ENCODE assay signal across 7 cellular contexts in genomic region chr3:9500108-9501050, GRCh38. TPM values are rescaled to one million over a fixed set of nuclear protein-coding genes. Genes with fewer than 3 reads are reported as not detected.
DNase-seq lines count a peak whose midpoint lies in the region; TF ChIP-seq lines count a peak whose summit lies in the region.

No MANE protein-coding gene starts in this region.

- peaks cover 6% of the 10 kb centered on the region for H3K4me1 Mint-ChIP-seq in chondrocyte (ENCODE audit: low read depth)

- peak; percentile 73 for DNase-seq in GM13977 (ENCODE audit: low spot score)
- DNase-seq in Jurkat, Clone E6-1 (ENCODE audit: low read depth, low spot score): peak; percentile 16
- peak; percentile 8 to 45 (median 38) for DNase-seq in activated CD4-positive, CD25-positive, alpha-beta regulatory T cell (lab: John Stamatoyannopoulos, UW)
- DNase-seq in chondrocyte (ENCODE audit: low spot score): no peak
- peak; percentile 49 to 62 for DNase-seq in stimulated activated CD8-positive, alpha-beta memory T cell treated with anti-CD3 and anti-CD28 coated beads, Interleukin-15, amount 100 ng/mL, for 48 hours (ENCODE audit: low read depth in 2 of 2)
- no peak for DNase-seq in NCI-H2107 (lab: John Stamatoyannopoulos, UW)

- H3K4me1 ChIP-seq in liver (ENCODE audit: control insufficient read depth in 4 of 4, insufficient read depth in 4 of 4, low read length in 3 of 4): peaks cover 0 to 8% (median 2%) of the 10 kb centered on the region in 4 donors

- H3K27ac ChIP-seq in liver (ENCODE audit: low read depth in 1 of 2, low read length in 2 of 2): no peak overlapping the region

- peaks cover 15% of the 10 kb centered on the region for H3K27me3 Mint-ChIP-seq in chondrocyte (ENCODE audit: low read depth)

- no peaks in the 10 kb centered on the region for H3K36me3 Mint-ChIP-seq in chondrocyte (ENCODE audit: low read depth)

- in situ Hi-C loops in GM13977 (cut with MboI; ENCODE audit: low pct_unique_long_range_greater_than_20kb, low sequenced_read_pairs, unreplicated experiment): no loop called here

- H3K36me3 ChIP-seq in liver (ENCODE audit: control insufficient read depth in 4 of 4, insufficient read depth in 3 of 4, low read depth in 1 of 4, low read length in 3 of 4): no peaks in the 10 kb centered on the region

- H3K9me3 Mint-ChIP-seq in chondrocyte (ENCODE audit: low read depth): no peaks in the 10 kb centered on the region

- peaks cover 0 to 3% (median 0%) of the 10 kb centered on the region in 4 donors for H3K27me3 ChIP-seq in liver (ENCODE audit: control insufficient read depth in 4 of 4, insufficient read depth in 4 of 4, low read length in 3 of 4)

- 16% methylated on average over 39 of the region's 39 CpGs for whole genome bisulfite sequencing in liver

- H3K9me3 ChIP-seq in liver (ENCODE audit: control insufficient read depth in 4 of 4, low read length in 3 of 4): no peaks in the 10 kb centered on the region

- no peak overlapping the region for H3K9ac ChIP-seq in liver (ENCODE audit: low read depth in 1 of 2, low read length in 2 of 2)

- no peak overlapping the region for H3K27ac Mint-ChIP-seq in chondrocyte (ENCODE audit: unreplicated experiment)

- TF ChIP-seq RAD21 in liver (IDR thresholded peaks at IDR 0.05): peak; percentile 24 to 62

- no peak overlapping the region for H3K4me3 ChIP-seq in Jurkat, Clone E6-1 (ENCODE audit: low read length)
- no peak overlapping the region for H3K4me3 ChIP-seq in liver (ENCODE audit: low read depth in 1 of 3, low read length in 3 of 3)

- peak overlapping the region; percentile 52 for H3K4me3 Mint-ChIP-seq in chondrocyte (ENCODE audit: unreplicated experiment)

- TF ChIP-seq CTCF in GM13977 (IDR thresholded peaks at IDR 0.05; ENCODE audit: extremely low read depth, insufficient read depth, missing control alignments) (peak; percentile 87), chondrocyte (IDR thresholded peaks at IDR 0.05) (peak; percentile 85), liver (IDR thresholded peaks at IDR 0.05; ENCODE audit: low read depth, low read length, missing input control) (peak; percentile 38)

TF ChIP-seq in liver, 16 proteins besides CTCF, POLR2A, EP300 and RAD21:
- TF ChIP-seq GABPA (IDR thresholded peaks at IDR 0.05 in 1 of 2, conservative IDR thresholded peaks at IDR 0.05 in 1 of 2): no peak
- no peak for TF ChIP-seq JUND (IDR thresholded peaks at IDR 0.05)
- TF ChIP-seq FOXA1 (IDR thresholded peaks at IDR 0.05): no peak

RNA-seq across cellular contexts. Expression of gene LHFPL4, which starts 53.2 kb away (rescaled TPM):
- not detected for polyA plus RNA-seq in Jurkat, Clone E6-1 (2012; ENCODE audit: insufficient read depth, insufficient read length)
- not detected in 3 replicates for total RNA-seq in chondrocyte
- total RNA-seq in liver: not detected
- under 1 TPM in 1 of 2 donors, not detected in 1; 0.08 TPM for polyA plus RNA-seq in liver

Comparison
In these comparisons a context has a peak if more than half of its experiments do, and no peak if none do; other contexts are left out.
1. DNase-seq: peak in GM13977 (single experiment), Jurkat, Clone E6-1 (single experiment), activated CD4-positive, CD25-positive, alpha-beta regulatory T cell (4 of 4) and stimulated activated CD8-positive, alpha-beta memory T cell treated with anti-CD3 and anti-CD28 coated beads, Interleukin-15, amount 100 ng/mL, for 48 hours (2 of 2); none in chondrocyte (single experiment) and NCI-H2107 (single experiment).
2. Peak in every context shown above with its lines, with median percentiles within 50 percentile points of each other: CTCF ChIP-seq.